ENCODE assay signal across 12 cellular contexts in genomic region chr3:179272385-179272784, GRCh38. TPM values are rescaled to one million over a fixed set of nuclear protein-coding genes. Genes with fewer than 3 reads are reported as not detected.
DNase-seq lines count a peak whose midpoint lies in the region; ATAC-seq, FAIRE-seq and TF ChIP-seq lines count a peak whose summit lies in the region.
"Had no signal": no experiment of that assay in that cellular context is flagged by ENCODE, and none has a peak within 500 bp of the region (broad histone marks: within the 10 kb centered on the region; RNA-seq: fewer than 3 reads in every experiment).

No MANE protein-coding gene starts in this region.

- H3K27me3 Mint-ChIP-seq in CD4-positive, alpha-beta T cell: peaks cover 25% of the 10 kb centered on the region
- no peaks in the 10 kb centered on the region; the same call in none of the 2 replicates for H3K27me3 Mint-ChIP-seq in HFFc6 (ENCODE audit: insufficient read depth)
- peaks cover 2% of the 10 kb centered on the region for H3K27me3 Mint-ChIP-seq in activated CD8-positive, alpha-beta T cell treated with anti-CD3 and anti-CD28 coated beads, Interleukin-2, amount 10 ng/mL, durations not matched to agents 7 days and 5 days (ENCODE audit: low read depth)

- no peaks in the 10 kb centered on the region for H3K36me3 Mint-ChIP-seq in CD4-positive, alpha-beta T cell (ENCODE audit: low read depth)
- no peaks in the 10 kb centered on the region for H3K36me3 Mint-ChIP-seq in HFFc6 (ENCODE audit: low read depth)
- H3K36me3 Mint-ChIP-seq in activated CD8-positive, alpha-beta T cell treated with anti-CD3 and anti-CD28 coated beads, Interleukin-2, amount 10 ng/mL, durations not matched to agents 7 days and 5 days (ENCODE audit: low read depth): no peaks in the 10 kb centered on the region

- H3K4me3 Mint-ChIP-seq in CD4-positive, alpha-beta T cell: no peak overlapping the region
- H3K4me3 Mint-ChIP-seq in HFFc6: no peak overlapping the region
- no peak overlapping the region for H3K4me3 Mint-ChIP-seq in activated CD8-positive, alpha-beta T cell treated with anti-CD3 and anti-CD28 coated beads, Interleukin-2, amount 10 ng/mL, durations not matched to agents 7 days and 5 days
- H3K4me3 Mint-ChIP-seq: activated T-cell treated with anti-CD3 and anti-CD28 coated beads, Interleukin-2, amount 50 U/mL, for 72 hours had no signal

- H3K36me3 ChIP-seq in adipocyte (ENCODE audit: control insufficient read depth, insufficient read depth, low read length, severe bottlenecking): no peaks in the 10 kb centered on the region
- H3K36me3 ChIP-seq: ovary had no signal

- H3K4me3 ChIP-seq in adipocyte (ENCODE audit: low read length): no peak overlapping the region
- H3K4me3 ChIP-seq: ovary had no signal

- no peak overlapping the region for H3K9ac ChIP-seq in adipocyte (ENCODE audit: low read length)

- ATAC-seq in CD4-positive, alpha-beta T cell (ENCODE audit: poor library complexity): no peak
- ATAC-seq in left lobe of liver (peak; percentile 58), HG03378 (IDR thresholded peaks at IDR 0.05; ENCODE audit: unreplicated experiment) (no peak)
- ATAC-seq in activated CD8-positive, alpha-beta T cell treated with anti-CD3 and anti-CD28 coated beads, Interleukin-2, amount 10 ng/mL, durations not matched to agents 7 days and 5 days: no peak
- ATAC-seq: activated T-cell treated with anti-CD3 and anti-CD28 coated beads, Interleukin-2, amount 50 U/mL, for 72 hours had no signal

- no peak for DNase-seq in CD4-positive, alpha-beta T cell
- DNase-seq in HFFc6 (no peak), adipocyte (ENCODE audit: low read depth) (peak; percentile 43), left lobe of liver (ENCODE audit: low spot score) (no peak), NCI-H82 (lab: John Stamatoyannopoulos, UW) (no peak), GM12891 (ENCODE audit: insufficient read length, low spot score) (no peak)
- no peak for DNase-seq in activated CD8-positive, alpha-beta T cell treated with anti-CD3 and anti-CD28 coated beads, Interleukin-2, amount 10 ng/mL, durations not matched to agents 7 days and 5 days
- DNase-seq: activated T-cell treated with anti-CD3 and anti-CD28 coated beads, Interleukin-2, amount 50 U/mL, for 72 hours; kidney; NCI-H526 treated with DMSO at 0.1 percent for 48 hours had no signal

- no peak for FAIRE-seq in GM12891 (lab: Jason Lieb, UNC)
- FAIRE-seq: kidney had no signal

- peak; percentile 31 for TF ChIP-seq CTCF in CD4-positive, alpha-beta T cell (IDR thresholded peaks at IDR 0.05)
- TF ChIP-seq CTCF in HFFc6 (IDR thresholded peaks at IDR 0.05): peak; percentile 72

- no peaks in the 10 kb centered on the region for H3K27me3 ChIP-seq in CD4-positive, alpha-beta T cell (ENCODE audit: control insufficient read depth, insufficient read depth, low read length)
- H3K27me3 ChIP-seq in adipocyte (replicated peaks; ENCODE audit: control insufficient read depth, insufficient read depth, low read length): peaks cover 8% of the 10 kb centered on the region
- H3K27me3 ChIP-seq: ovary had no signal

- no peaks in the 10 kb centered on the region for H3K9me3 ChIP-seq in CD4-positive, alpha-beta T cell (ENCODE audit: control insufficient read depth, low read length)
- H3K9me3 ChIP-seq in adipocyte (ENCODE audit: control insufficient read depth, low read length): no peaks in the 10 kb centered on the region
- H3K9me3 ChIP-seq: ovary had no signal

- no peaks in the 10 kb centered on the region for H3K4me1 Mint-ChIP-seq in CD4-positive, alpha-beta T cell (ENCODE audit: low read depth)
- no peaks in the 10 kb centered on the region for H3K4me1 Mint-ChIP-seq in HFFc6 (ENCODE audit: low read depth)
- peaks cover 3% of the 10 kb centered on the region for H3K4me1 Mint-ChIP-seq in activated CD8-positive, alpha-beta T cell treated with anti-CD3 and anti-CD28 coated beads, Interleukin-2, amount 10 ng/mL, durations not matched to agents 7 days and 5 days (ENCODE audit: low read depth)

- no peaks in the 10 kb centered on the region for H3K4me1 ChIP-seq in adipocyte (ENCODE audit: control insufficient read depth, insufficient read depth, low read length)

- no peaks in the 10 kb centered on the region for H3K9me3 Mint-ChIP-seq in CD4-positive, alpha-beta T cell
- no peaks in the 10 kb centered on the region for H3K9me3 Mint-ChIP-seq in HFFc6
- H3K9me3 Mint-ChIP-seq in activated CD8-positive, alpha-beta T cell treated with anti-CD3 and anti-CD28 coated beads, Interleukin-2, amount 10 ng/mL, durations not matched to agents 7 days and 5 days (ENCODE audit: insufficient read depth): no peaks in the 10 kb centered on the region
- H3K9me3 Mint-ChIP-seq: activated T-cell treated with anti-CD3 and anti-CD28 coated beads, Interleukin-2, amount 50 U/mL, for 72 hours had no signal

- no peak overlapping the region for H3K27ac ChIP-seq in CD4-positive, alpha-beta T cell (ENCODE audit: low read depth, low read length)
- H3K27ac ChIP-seq: ovary had no signal

- intact Hi-C loops in CD4-positive, alpha-beta T cell (cut with DNase I, micrococcal nuclease): no loop called here

- POLR2A ChIA-PET in CD4-positive, alpha-beta T cell (lab: Charles Lee): interaction anchor here (0.7 kb wide), 1 partner anchor 48 kb away, joined by 3 read pairs; no protein-coding TSS in a partner anchor
- POLR2A ChIA-PET in activated CD8-positive, alpha-beta T cell treated with anti-CD3 and anti-CD28 coated beads, Interleukin-2, amount 10 ng/mL, durations not matched to agents 7 days and 5 days (lab: Charles Lee): interaction anchor here (0.6 kb wide), 1 partner anchor 190 kb away, joined by 3 read pairs; no protein-coding TSS in a partner anchor

- no peak for TF ChIP-seq POLR2A in GM12891 (IDR thresholded peaks at IDR 0.05; ENCODE audit: low read depth, low read length)

- CTCF ChIA-PET in CD4-positive, alpha-beta T cell (lab: Charles Lee): interaction anchor here (1.0 kb wide), 1 partner anchor 125 kb away, joined by 4 read pairs; no protein-coding TSS in a partner anchor
- CTCF ChIA-PET in activated CD8-positive, alpha-beta T cell treated with anti-CD3 and anti-CD28 coated beads, Interleukin-2, amount 10 ng/mL, durations not matched to agents 7 days and 5 days (lab: Charles Lee): interaction anchor here (1.0 to 1.3 kb wide), 2 partner anchors 44 to 256 kb away, joined by 3 to 4 read pairs; no protein-coding TSS in a partner anchor

- no peak overlapping the region for H3K27ac Mint-ChIP-seq in CD4-positive, alpha-beta T cell
- no peak overlapping the region for H3K27ac Mint-ChIP-seq in HFFc6
- no peak overlapping the region for H3K27ac Mint-ChIP-seq in activated CD8-positive, alpha-beta T cell treated with anti-CD3 and anti-CD28 coated beads, Interleukin-2, amount 10 ng/mL, durations not matched to agents 7 days and 5 days
- H3K27ac Mint-ChIP-seq: activated T-cell treated with anti-CD3 and anti-CD28 coated beads, Interleukin-2, amount 50 U/mL, for 72 hours had no signal

TF ChIP-seq in GM12891, 5 proteins besides CTCF, POLR2A, EP300 and RAD21:
- no peak for TF ChIP-seq TAF1 (IDR thresholded peaks at IDR 0.05; ENCODE audit: low read depth, low read length)
- no peak for TF ChIP-seq SPI1 (IDR thresholded peaks at IDR 0.05; ENCODE audit: low read depth, low read length)

RNA-seq across cellular contexts. Expression of gene KCNMB3, which starts 21.5 kb away (rescaled TPM):
- total RNA-seq in CD4-positive, alpha-beta T cell: under 1 TPM; 0.58 to 0.70 TPM
- under 1 TPM; 0.26 to 0.66 (median 0.49) TPM for total RNA-seq in HFFc6 (2021; fragmentation: NEBNext Ultra II Directional; extraction: Animal tissue kit (Norgen Biotek cat#: 25700))
- total RNA-seq in left lobe of liver: 1.7 TPM
- 1 to 10 TPM in 1 of 2 experiments, under 1 TPM in 1; 0.87 to 1.2 TPM for total RNA-seq in activated CD8-positive, alpha-beta T cell treated with anti-CD3 and anti-CD28 coated beads, Interleukin-2, amount 10 ng/mL, durations not matched to agents 7 days and 5 days
- 3.9 TPM for polyA plus RNA-seq in GM12891 (2012; ENCODE audit: low read depth, missing spikeins)

RNA-seq across cellular contexts. Expression of gene ZNF639, which starts 50.4 kb away (rescaled TPM):
- total RNA-seq in CD4-positive, alpha-beta T cell: 10 to 100 TPM; 88.1 to 90.8 TPM
- total RNA-seq in HFFc6 (2021; fragmentation: NEBNext Ultra II Directional; extraction: Animal tissue kit (Norgen Biotek cat#: 25700)): 10 to 100 TPM; 24.9 to 32.8 (median 29.0) TPM
- 9.7 TPM for total RNA-seq in left lobe of liver
- total RNA-seq in activated CD8-positive, alpha-beta T cell treated with anti-CD3 and anti-CD28 coated beads, Interleukin-2, amount 10 ng/mL, durations not matched to agents 7 days and 5 days: 10 to 100 TPM; 36.3 to 40.6 TPM
- polyA plus RNA-seq in GM12891 (2012; ENCODE audit: low read depth, missing spikeins): 22.0 TPM
